Comparison of ENCODE assay signal across 8 cellular contexts in genomic region chr4:186144596-186145569, GRCh38. TPM values are rescaled to one million over a fixed set of nuclear protein-coding genes. Genes with fewer than 3 reads are reported as not detected.
DNase-seq lines count a peak whose midpoint lies in the region; ATAC-seq and FAIRE-seq lines count a peak whose summit lies in the region.

No MANE protein-coding gene starts in this region.

- no peaks in the 10 kb centered on the region for H3K9me3 ChIP-seq in T-helper 17 cell (ENCODE audit: control insufficient read depth, low read length, poor library complexity, severe bottlenecking)

- H3K4me3 Mint-ChIP-seq in T-helper 17 cell = peak overlapping the region; percentile 87
- H3K4me3 Mint-ChIP-seq in effector memory CD8-positive, alpha-beta T cell = peak overlapping the region; percentile 62 to 79

- H3K27ac Mint-ChIP-seq in T-helper 17 cell = no peak overlapping the region
- no peak overlapping the region for H3K27ac Mint-ChIP-seq in effector memory CD8-positive, alpha-beta T cell

- ATAC-seq in HG03039 (IDR thresholded peaks at IDR 0.05; ENCODE audit: unreplicated experiment) = peak; percentile 41
- ATAC-seq in T-helper 17 cell = peak; percentile 66
- ATAC-seq in effector memory CD8-positive, alpha-beta T cell (replicated peaks) = peak; percentile 59

- DNase-seq in A172 (ENCODE audit: low spot score) = peak; percentile 11
- no peak for DNase-seq in GM18507 (ENCODE audit: extremely low spot score, insufficient read length, low read depth)
- DNase-seq in T-helper 17 cell = no peak
- no peak for DNase-seq in effector memory CD8-positive, alpha-beta T cell
- DNase-seq in medulla oblongata (ENCODE audit: extremely low spot score) = peak; percentile 41
- peak; percentile 24 for DNase-seq in stromal cell of bone marrow (ENCODE audit: low read depth)
- DNase-seq in KG1 (lab: John Stamatoyannopoulos, UW) = no peak

- peak; percentile 24 for FAIRE-seq in GM18507 (lab: Jason Lieb, UNC)

- H3K27me3 Mint-ChIP-seq in T-helper 17 cell = peaks cover 50% of the 10 kb centered on the region
- H3K27me3 Mint-ChIP-seq in effector memory CD8-positive, alpha-beta T cell = peaks cover 52 to 65% of the 10 kb centered on the region in 2 donors

- peaks cover 12% of the 10 kb centered on the region for H3K4me1 Mint-ChIP-seq in T-helper 17 cell
- H3K4me1 Mint-ChIP-seq in effector memory CD8-positive, alpha-beta T cell (ENCODE audit: low read depth in 2 of 2) = peaks cover 0 to 4% of the 10 kb centered on the region in 2 donors

- no peaks in the 10 kb centered on the region for H3K9me3 Mint-ChIP-seq in effector memory CD8-positive, alpha-beta T cell

- H3K36me3 Mint-ChIP-seq in T-helper 17 cell (ENCODE audit: low read depth) = peaks cover 2% of the 10 kb centered on the region
- peaks cover 3% of the 10 kb centered on the region for H3K36me3 Mint-ChIP-seq in effector memory CD8-positive, alpha-beta T cell (ENCODE audit: insufficient read depth)

RNA-seq across cellular contexts. Expression of gene FAM149A, which starts 40.4 kb away (rescaled TPM):
- total RNA-seq in A172 (2014; rRNA removed; shearing (Covaris generic)) = 5.6 and 7.3 TPM in 2 replicates
- 1 to 10 TPM in 1 of 2 donors, not detected in 1; 1.4 TPM for total RNA-seq in T-helper 17 cell

RNA-seq across cellular contexts. Expression of gene CYP4V2, which starts 46.5 kb away (rescaled TPM):
- 18.9 and 26.9 TPM in 2 replicates for total RNA-seq in A172 (2014; rRNA removed; shearing (Covaris generic))
- total RNA-seq in T-helper 17 cell = 10 to 100 TPM; 20.9 to 21.0 TPM

Comparison
In these comparisons a context has a peak if more than half of its experiments do, and no peak if none do; other contexts are left out.
1. DNase-seq: peak in A172 (single experiment), medulla oblongata (single experiment) and stromal cell of bone marrow (single experiment); none in GM18507 (single experiment), T-helper 17 cell (0 of 3), effector memory CD8-positive, alpha-beta T cell (0 of 3) and KG1 (single experiment).
2. Peak in every context shown above with its lines, with median percentiles within 50 percentile points of each other: ATAC-seq.